Comparison of ENCODE assay signal across 8 cellular contexts in the genomic region with DNA sequence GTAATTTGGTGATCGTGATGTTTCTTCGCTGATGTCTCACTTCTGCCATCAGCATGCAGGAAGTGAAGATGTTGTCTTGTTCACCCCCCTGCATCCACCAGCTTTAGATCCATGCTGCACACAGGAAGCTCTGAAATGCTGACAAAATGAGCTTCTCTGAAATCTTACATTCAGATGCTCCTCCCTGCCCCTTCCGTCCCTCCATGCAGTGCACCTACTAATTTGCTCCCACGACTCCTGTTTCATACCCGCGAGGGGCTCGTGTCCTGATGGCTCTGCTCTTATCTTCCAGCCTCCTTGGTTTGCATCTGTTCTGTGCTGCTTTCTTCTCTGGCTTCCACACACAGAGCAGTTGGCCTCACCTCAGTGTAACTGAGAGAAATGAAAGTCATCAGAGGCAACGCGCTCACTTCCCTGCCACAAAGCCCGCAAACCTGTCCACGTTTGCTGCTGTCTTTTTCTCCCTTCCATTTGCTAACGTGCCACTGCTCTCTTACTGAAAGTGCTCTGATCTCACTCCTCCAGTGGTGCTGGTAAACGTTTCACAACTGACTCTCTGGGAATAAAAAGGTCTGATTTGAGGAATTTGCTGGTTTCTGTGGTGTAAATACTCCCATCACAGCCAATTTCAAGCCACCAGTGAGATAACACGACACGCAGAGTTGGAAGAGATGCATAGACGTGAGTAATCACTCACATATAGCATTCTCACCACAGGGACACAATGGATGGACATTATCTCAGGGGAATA. TPM values are rescaled to one million over a fixed set of nuclear protein-coding genes. Genes with fewer than 3 reads are reported as not detected.
DNase-seq lines count a peak whose midpoint lies in the region; ATAC-seq and TF ChIP-seq lines count a peak whose summit lies in the region.

No MANE protein-coding gene starts in this region.

- H3K27ac Mint-ChIP-seq in activated naive CD8-positive, alpha-beta T cell treated with anti-CD3 and anti-CD28 coated beads, Interleukin-2, amount 50 U/mL, for 24 hours: peak overlapping the region; percentile 93
- H3K27ac Mint-ChIP-seq in mesothelial cell of epicardium: no peak overlapping the region

- CTCF ChIA-PET in GM10248 (lab: Yijun Ruan, JAX): interaction anchor here (1.0 kb wide), 1 partner anchor 24 kb away, joined by 3 read pairs; no protein-coding TSS in a partner anchor

- no peak for TF ChIP-seq RAD21 in neural cell (conservative IDR thresholded peaks at IDR 0.05)

- H3K79me2 ChIP-seq in OCI-LY3 (ENCODE audit: low read length): no peaks in the 10 kb centered on the region
- no peaks in the 10 kb centered on the region for H3K79me2 ChIP-seq in neural cell (replicated peaks; ENCODE audit: insufficient read depth, low read length)

- ATAC-seq in activated naive CD8-positive, alpha-beta T cell treated with anti-CD3 and anti-CD28 coated beads, Interleukin-2, amount 50 U/mL, for 24 hours: peak; percentile 42
- no peak for ATAC-seq in HG02678 (IDR thresholded peaks at IDR 0.05; ENCODE audit: unreplicated experiment)

- POLR2A ChIA-PET in GM10248 (lab: Yijun Ruan, JAX): no interaction called here

- peaks cover 70% of the 10 kb centered on the region for H3K4me1 Mint-ChIP-seq in activated naive CD8-positive, alpha-beta T cell treated with anti-CD3 and anti-CD28 coated beads, Interleukin-2, amount 50 U/mL, for 24 hours
- H3K4me1 Mint-ChIP-seq in mesothelial cell of epicardium: peaks cover 39% of the 10 kb centered on the region

- H3K27me3 Mint-ChIP-seq in activated naive CD8-positive, alpha-beta T cell treated with anti-CD3 and anti-CD28 coated beads, Interleukin-2, amount 50 U/mL, for 24 hours: no peaks in the 10 kb centered on the region
- H3K27me3 Mint-ChIP-seq in mesothelial cell of epicardium (ENCODE audit: low read depth): no peaks in the 10 kb centered on the region

- peak overlapping the region; percentile 98 for H2AFZ ChIP-seq in OCI-LY3 (ENCODE audit: low read depth, low read length)
- H2AFZ ChIP-seq in neural cell (ENCODE audit: low read depth, low read length): no peak overlapping the region

- H3K4me2 ChIP-seq in OCI-LY3 (ENCODE audit: low read length): peak overlapping the region; percentile 83
- H3K4me2 ChIP-seq in neural cell (ENCODE audit: low read length): no peak overlapping the region

- H3K4me3 Mint-ChIP-seq in activated naive CD8-positive, alpha-beta T cell treated with anti-CD3 and anti-CD28 coated beads, Interleukin-2, amount 50 U/mL, for 24 hours: peak overlapping the region; percentile 81
- no peak overlapping the region for H3K4me3 Mint-ChIP-seq in mesothelial cell of epicardium

- peak overlapping the region; percentile 41 for H3K9ac ChIP-seq in OCI-LY3 (ENCODE audit: low read length)
- no peak overlapping the region for H3K9ac ChIP-seq in neural cell (ENCODE audit: low read length)

- TF ChIP-seq EP300 in neural cell (conservative IDR thresholded peaks at IDR 0.05; ENCODE audit: poor library complexity, severe bottlenecking): no peak

- H3K27me3 ChIP-seq in OCI-LY3 (ENCODE audit: low read depth, low read length): no peaks in the 10 kb centered on the region
- H3K27me3 ChIP-seq in neural cell (ENCODE audit: insufficient read depth, low read depth, low read length): no peaks in the 10 kb centered on the region

- no peaks in the 10 kb centered on the region for H3K9me2 ChIP-seq in neural cell (ENCODE audit: insufficient read depth, low read length)

- DNase-seq in GM10248 (ENCODE audit: extremely low spot score) (peak; percentile 42), mesothelial cell of epicardium (ENCODE audit: low spot score in 2 of 2, unreplicated experiment in 2 of 2) (no peak), GM03348 (ENCODE audit: low spot score) (no peak), cortex of kidney (lab: John Stamatoyannopoulos, UW) (no peak)
- DNase-seq in activated naive CD8-positive, alpha-beta T cell treated with anti-CD3 and anti-CD28 coated beads, Interleukin-2, amount 50 U/mL, for 24 hours: peak; percentile 53

- H3K4me3 ChIP-seq in OCI-LY3 (ENCODE audit: low read length) (peak overlapping the region; percentile 71), neural cell (ENCODE audit: low read length) (no peak overlapping the region)

- H3K27ac ChIP-seq in OCI-LY3 (ENCODE audit: low read length) (no peak overlapping the region), neural cell (ENCODE audit: low read length) (no peak overlapping the region)

- peaks cover 10% of the 10 kb centered on the region for H3K4me1 ChIP-seq in OCI-LY3 (ENCODE audit: low read length)

- H3K9me3 Mint-ChIP-seq in activated naive CD8-positive, alpha-beta T cell treated with anti-CD3 and anti-CD28 coated beads, Interleukin-2, amount 50 U/mL, for 24 hours: no peaks in the 10 kb centered on the region
- no peaks in the 10 kb centered on the region for H3K9me3 Mint-ChIP-seq in mesothelial cell of epicardium

- no peaks in the 10 kb centered on the region for H3F3A ChIP-seq in neural cell (ENCODE audit: insufficient read depth, low read length, poor library complexity, severe bottlenecking)

- H3K36me3 Mint-ChIP-seq in activated naive CD8-positive, alpha-beta T cell treated with anti-CD3 and anti-CD28 coated beads, Interleukin-2, amount 50 U/mL, for 24 hours (ENCODE audit: low read depth): peaks cover 2% of the 10 kb centered on the region
- H3K36me3 Mint-ChIP-seq in mesothelial cell of epicardium: no peaks in the 10 kb centered on the region

- H4K20me1 ChIP-seq in OCI-LY3 (ENCODE audit: insufficient read depth, low read length): no peaks in the 10 kb centered on the region
- no peaks in the 10 kb centered on the region for H4K20me1 ChIP-seq in neural cell (ENCODE audit: insufficient read depth)

- TF ChIP-seq CTCF in GM10248 (IDR thresholded peaks at IDR 0.05; ENCODE audit: control extremely low read depth, extremely low read depth, low read depth, missing control alignments): no peak
- TF ChIP-seq CTCF in OCI-LY3 (IDR thresholded peaks at IDR 0.05; ENCODE audit: low read depth, low read length): no peak
- TF ChIP-seq CTCF in neural cell (IDR thresholded peaks at IDR 0.05; ENCODE audit: poor library complexity, severe bottlenecking): no peak
- no peak for TF ChIP-seq CTCF in mesothelial cell of epicardium (IDR thresholded peaks at IDR 0.05; ENCODE audit: unreplicated experiment)

- H3K36me3 ChIP-seq in OCI-LY3 (replicated peaks; ENCODE audit: low read depth, low read length) (no peaks in the 10 kb centered on the region), neural cell (ENCODE audit: insufficient read depth, low read length) (no peaks in the 10 kb centered on the region)

- H3K9me3 ChIP-seq in OCI-LY3 (ENCODE audit: insufficient read depth, low read length) (no peaks in the 10 kb centered on the region), neural cell (ENCODE audit: low read length) (no peaks in the 10 kb centered on the region)

TF ChIP-seq in neural cell, 6 proteins besides CTCF, POLR2A, EP300 and RAD21:
- TF ChIP-seq MXI1 (conservative IDR thresholded peaks at IDR 0.05; ENCODE audit: poor library complexity, severe bottlenecking) (no peak), POLR2AphosphoS5 (IDR thresholded peaks at IDR 0.05) (peak; percentile 15), EZH2 (IDR thresholded peaks at IDR 0.05; ENCODE audit: borderline replicate concordance, insufficient read depth, low read length, poor library complexity, severe bottlenecking) (no peak)
- TF ChIP-seq, protein P1, sequence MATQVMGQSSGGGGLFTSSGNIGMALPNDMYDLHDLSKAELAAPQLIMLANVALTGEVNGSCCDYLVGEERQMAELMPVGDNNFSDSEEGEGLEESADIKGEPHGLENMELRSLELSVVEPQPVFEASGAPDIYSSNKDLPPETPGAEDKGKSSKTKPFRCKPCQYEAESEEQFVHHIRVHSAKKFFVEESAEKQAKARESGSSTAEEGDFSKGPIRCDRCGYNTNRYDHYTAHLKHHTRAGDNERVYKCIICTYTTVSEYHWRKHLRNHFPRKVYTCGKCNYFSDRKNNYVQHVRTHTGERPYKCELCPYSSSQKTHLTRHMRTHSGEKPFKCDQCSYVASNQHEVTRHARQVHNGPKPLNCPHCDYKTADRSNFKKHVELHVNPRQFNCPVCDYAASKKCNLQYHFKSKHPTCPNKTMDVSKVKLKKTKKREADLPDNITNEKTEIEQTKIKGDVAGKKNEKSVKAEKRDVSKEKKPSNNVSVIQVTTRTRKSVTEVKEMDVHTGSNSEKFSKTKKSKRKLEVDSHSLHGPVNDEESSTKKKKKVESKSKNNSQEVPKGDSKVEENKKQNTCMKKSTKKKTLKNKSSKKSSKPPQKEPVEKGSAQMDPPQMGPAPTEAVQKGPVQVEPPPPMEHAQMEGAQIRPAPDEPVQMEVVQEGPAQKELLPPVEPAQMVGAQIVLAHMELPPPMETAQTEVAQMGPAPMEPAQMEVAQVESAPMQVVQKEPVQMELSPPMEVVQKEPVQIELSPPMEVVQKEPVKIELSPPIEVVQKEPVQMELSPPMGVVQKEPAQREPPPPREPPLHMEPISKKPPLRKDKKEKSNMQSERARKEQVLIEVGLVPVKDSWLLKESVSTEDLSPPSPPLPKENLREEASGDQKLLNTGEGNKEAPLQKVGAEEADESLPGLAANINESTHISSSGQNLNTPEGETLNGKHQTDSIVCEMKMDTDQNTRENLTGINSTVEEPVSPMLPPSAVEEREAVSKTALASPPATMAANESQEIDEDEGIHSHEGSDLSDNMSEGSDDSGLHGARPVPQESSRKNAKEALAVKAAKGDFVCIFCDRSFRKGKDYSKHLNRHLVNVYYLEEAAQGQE (IDR thresholded peaks at IDR 0.05; ENCODE audit: borderline replicate concordance): peak; percentile 16

RNA-seq across cellular contexts. Expression of a gene that starts 41.0 kb away (rescaled TPM):
- polyA plus RNA-seq in neural cell: 29.9 and 54.8 TPM in 2 replicates
- polyA minus RNA-seq in neural cell: 71.8 and 76.8 TPM in 2 replicates
- 15.0 to 16.7 TPM (median 16.7 TPM) in 3 replicates for total RNA-seq in mesothelial cell of epicardium

Comparison
In these comparisons a context has a peak if more than half of its experiments do, and no peak if none do; other contexts are left out.
1. DNase-seq: peak in GM10248 (single experiment) and activated naive CD8-positive, alpha-beta T cell treated with anti-CD3 and anti-CD28 coated beads, Interleukin-2, amount 50 U/mL, for 24 hours (single experiment); none in mesothelial cell of epicardium (0 of 2), GM03348 (single experiment) and cortex of kidney (single experiment).